Comparison of ENCODE assay signal across 17 cellular contexts in the genomic region with DNA sequence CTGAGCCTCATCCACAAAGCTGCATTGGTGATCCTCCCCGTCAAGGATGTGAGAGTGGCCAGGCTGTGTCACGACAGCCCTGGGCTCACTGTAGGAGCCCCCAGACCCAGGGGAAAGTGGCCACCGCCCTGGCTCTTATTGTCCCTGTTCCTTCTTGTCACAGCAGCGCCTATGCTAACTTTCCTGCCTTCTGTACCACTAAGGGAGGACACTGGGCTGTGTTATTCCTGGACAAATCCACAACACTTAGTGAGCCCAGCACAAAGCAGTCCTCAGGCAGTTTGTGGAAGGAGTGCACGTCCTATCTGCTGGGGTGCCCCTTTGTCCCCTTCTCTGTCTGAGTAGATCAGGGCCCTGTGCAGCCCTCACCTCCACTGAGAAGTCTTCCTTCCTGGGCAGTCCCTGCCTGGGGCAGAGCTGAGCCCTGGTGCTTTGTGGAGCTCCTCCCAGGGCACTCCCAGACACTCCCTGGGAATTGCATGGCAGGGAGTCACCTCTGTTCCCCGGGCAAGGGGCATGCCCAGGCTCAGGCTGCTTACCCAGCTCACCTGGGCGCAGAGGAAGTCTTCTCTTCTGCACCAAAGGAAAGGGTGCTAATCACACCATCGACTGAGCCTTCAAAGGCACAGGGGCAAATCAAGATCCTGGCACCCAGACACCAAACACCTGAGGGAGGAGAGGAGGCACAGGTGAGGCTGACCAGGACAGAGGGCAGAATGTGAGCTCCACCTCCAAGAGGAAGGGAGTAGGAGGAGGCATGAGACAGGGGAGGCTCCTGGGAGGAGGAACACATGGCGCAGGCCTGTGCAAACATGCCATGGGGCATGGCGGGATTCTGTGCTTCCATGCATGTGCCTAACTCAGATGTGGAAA.
A peak's percentile ranks its signal among the peaks of the same experiment; 100 is the strongest.
DNase-seq lines count a peak whose midpoint lies in the region; TF ChIP-seq lines count a peak whose summit lies in the region.
"Had no signal": no experiment of that assay in that cellular context is flagged by ENCODE, and none has a peak within 500 bp of the region (broad histone marks: within the 10 kb centered on the region; RNA-seq: fewer than 3 reads in every experiment).

No MANE protein-coding gene starts in this region.

- DNase-seq in DMS53 (lab: John Stamatoyannopoulos, UW), result peak; percentile 9
- no peak for DNase-seq in DMS53 treated with DMSO at 0.1 percent for 48 hours (lab: John Stamatoyannopoulos, UW; ENCODE audit: unreplicated experiment)
- DNase-seq in NCI-H69 (lab: John Stamatoyannopoulos, UW), result peak; percentile 72
- no peak for DNase-seq in esophagus squamous epithelium (lab: John Stamatoyannopoulos, UW)
- DNase-seq in posterior vena cava (ENCODE audit: low spot score), result peak; percentile 67
- no peak for DNase-seq in D341Med (ENCODE audit: low spot score)
- DNase-seq in neural progenitor cell (ENCODE audit: low spot score), result no peak
- no peak for DNase-seq in stimulated activated CD4-positive, alpha-beta T cell treated with anti-CD3 and anti-CD28 coated beads, Interleukin-4, amount 100 ng/mL, for 1 hour
- DNase-seq: activated CD4-positive, alpha-beta T cell treated with anti-CD3 and anti-CD28 coated beads, Interleukin-2, amount 50 U/mL, for 1 hour; activated gamma-delta T cell; effector CD4-positive, alpha-beta T cell; immature natural killer cell; naive B cell; NCI-H1105 treated with DMSO at 0.1 percent for 48 hours; NCI-H446 had no signal

- H3K9ac ChIP-seq in neural progenitor cell, result no peak overlapping the region

- H3K9me3 Mint-ChIP-seq in neural progenitor cell, result no peaks in the 10 kb centered on the region
- H3K9me3 Mint-ChIP-seq: immature natural killer cell; naive B cell; T-helper 2 cell treated with Interferon-gamma antibody and Interleukin-4, amounts not matched to agents 5 μg/mL and 100 μg/mL, for 36 hours had no signal

- H3K4me1 ChIP-seq in esophagus squamous epithelium (peaks cover 9 to 40% (median 32%) of the 10 kb centered on the region in 3 donors), neural progenitor cell (no peaks in the 10 kb centered on the region)

- no peaks in the 10 kb centered on the region for H3K79me2 ChIP-seq in neural progenitor cell (ENCODE audit: low read depth)

- no peak overlapping the region for H3K4me2 ChIP-seq in neural progenitor cell

- H3K27ac Mint-ChIP-seq in neural progenitor cell, result no peak overlapping the region
- H3K27ac Mint-ChIP-seq: immature natural killer cell; T-helper 2 cell treated with Interferon-gamma antibody and Interleukin-4, amounts not matched to agents 5 μg/mL and 100 μg/mL, for 36 hours had no signal

- TF ChIP-seq CTCF in esophagus squamous epithelium (IDR thresholded peaks at IDR 0.05) (no peak), neural progenitor cell (IDR thresholded peaks at IDR 0.05) (no peak)

- H3K27me3 ChIP-seq in esophagus squamous epithelium (no peaks in the 10 kb centered on the region), neural progenitor cell (no peaks in the 10 kb centered on the region)

- no peak for TF ChIP-seq POLR2A in esophagus squamous epithelium (IDR thresholded peaks at IDR 0.05)

- H3K9me3 ChIP-seq in esophagus squamous epithelium (no peaks in the 10 kb centered on the region), neural progenitor cell (ENCODE audit: low read depth) (no peaks in the 10 kb centered on the region)

- no peak overlapping the region for H2AFZ ChIP-seq in neural progenitor cell (replicated peaks)

- intact Hi-C loops in esophagus squamous epithelium (cut with DNase I), result no loop called here
- intact Hi-C loops in posterior vena cava (cut with DNase I), result no loop called here

- no peaks in the 10 kb centered on the region for H3K36me3 Mint-ChIP-seq in neural progenitor cell
- H3K36me3 Mint-ChIP-seq: immature natural killer cell, naive B cell had no signal

- H3K4me3 ChIP-seq in esophagus squamous epithelium (peak overlapping the region in 1 of 4 donors; percentile 4), neural progenitor cell (no peak overlapping the region)

- H3K27me3 Mint-ChIP-seq in neural progenitor cell (ENCODE audit: insufficient read depth, low read depth), result peaks cover 5% of the 10 kb centered on the region

- H3K27ac ChIP-seq in esophagus squamous epithelium (peak overlapping the region; percentile 69 to 88 (median 80)), neural progenitor cell (no peak overlapping the region)
- H3K27ac ChIP-seq: 22Rv1 had no signal

- H3K4me3 Mint-ChIP-seq in neural progenitor cell, result no peak overlapping the region
- H3K4me3 Mint-ChIP-seq: immature natural killer cell; T-helper 2 cell treated with Interferon-gamma antibody and Interleukin-4, amounts not matched to agents 5 μg/mL and 100 μg/mL, for 36 hours had no signal

- H3K4me1 Mint-ChIP-seq in neural progenitor cell, result peaks cover 2% of the 10 kb centered on the region

- no peaks in the 10 kb centered on the region for H4K20me1 ChIP-seq in neural progenitor cell (ENCODE audit: low read depth)

- no peaks in the 10 kb centered on the region for H3F3A ChIP-seq in neural progenitor cell (ENCODE audit: low read depth)

- H3K36me3 ChIP-seq in esophagus squamous epithelium, result no peaks in the 10 kb centered on the region
- no peaks in the 10 kb centered on the region for H3K36me3 ChIP-seq in neural progenitor cell

- 31 to 56% methylated on average over 3 to 6 of the region's 10 CpGs for WGBS in esophagus squamous epithelium, 2 donors

Comparison
In these comparisons a context has a peak if more than half of its experiments do, and no peak if none do; other contexts are left out.
1. DNase-seq: peak in DMS53 (single experiment), NCI-H69 (single experiment) and posterior vena cava (single experiment); none in DMS53 treated with DMSO at 0.1 percent for 48 hours (single experiment), esophagus squamous epithelium (single experiment), D341Med (single experiment), neural progenitor cell (single experiment) and stimulated activated CD4-positive, alpha-beta T cell treated with anti-CD3 and anti-CD28 coated beads, Interleukin-4, amount 100 ng/mL, for 1 hour (single experiment).